In genomic region chr14:84403585-84403984, GRCh38 we compare ENCODE assay signal across 18 cellular contexts.
DNase-seq lines count a peak whose midpoint lies in the region; TF ChIP-seq lines count a peak whose summit lies in the region.
"Had no signal": no experiment of that assay in that cellular context is flagged by ENCODE, and none has a peak within 500 bp of the region (broad histone marks: within the 10 kb centered on the region; RNA-seq: fewer than 3 reads in every experiment).

No MANE protein-coding gene starts in this region.

- TF ChIP-seq CTCF in H9 (conservative IDR thresholded peaks at IDR 0.05) (no peak), coronary artery (IDR thresholded peaks at IDR 0.05) (no peak)

- H3K9me3 Mint-ChIP-seq in H9 = peaks cover 7 to 8% of the 10 kb centered on the region in 2 experiments; a peak in 4 of 5 replicates

- no peaks in the 10 kb centered on the region for H3K23me2 ChIP-seq in H9 (ENCODE audit: insufficient read length, low read depth, low read length, poor library complexity, severe bottlenecking)

- no peaks in the 10 kb centered on the region for H3K79me2 ChIP-seq in H9 (ENCODE audit: insufficient read depth, low read length)

- no peak overlapping the region for H3K4me3 Mint-ChIP-seq in H9

- peak overlapping the region in 2 of 3 experiments; percentile 25 to 38; a peak in 2 of 7 replicates for H3K27ac Mint-ChIP-seq in H9

- no peak overlapping the region for H3K18ac ChIP-seq in H9 (ENCODE audit: insufficient read length, low read depth, low read length)

- no peaks in the 10 kb centered on the region for H4K20me1 ChIP-seq in H9 (ENCODE audit: control insufficient read depth, insufficient read depth, insufficient read length)

- H3K79me1 ChIP-seq in H9 (ENCODE audit: insufficient read depth, low read depth, low read length, poor library complexity, severe bottlenecking) = no peaks in the 10 kb centered on the region

- H2AFZ ChIP-seq in H9 (ENCODE audit: low read length) = no peak overlapping the region

- H3K9me3 ChIP-seq in H9 (ENCODE audit: control insufficient read depth, low read depth, low read length) = no peaks in the 10 kb centered on the region
- H3K9me3 ChIP-seq: gastroesophageal sphincter, thoracic aorta had no signal

- no peaks in the 10 kb centered on the region; the same call in 1 of the 2 replicates for H3K27me3 ChIP-seq in H9 (ENCODE audit: insufficient read depth, low read length)
- H3K27me3 ChIP-seq: colonic mucosa, gastroesophageal sphincter had no signal

- H2BK20ac ChIP-seq in H9 (ENCODE audit: low read depth, low read length, poor library complexity, severe bottlenecking) = no peak overlapping the region

- no peak overlapping the region for H3K23ac ChIP-seq in H9 (ENCODE audit: insufficient read length, low read depth, low read length)

- DNase-seq in H9 (peak; percentile 37), NCI-H748 (lab: John Stamatoyannopoulos, UW; ENCODE audit: unreplicated experiment) (peak; percentile 95), iPS-NIHi7 (ENCODE audit: extremely low spot score) (peak; percentile 15), renal cortical epithelial cell (ENCODE audit: low read depth) (peak; percentile 91), NCI-H2171 (lab: John Stamatoyannopoulos, UW) (no peak), coronary artery (ENCODE audit: low spot score) (no peak), NAMALWA (ENCODE audit: low spot score) (no peak), amygdala (lab: John Stamatoyannopoulos, UW) (no peak)
- DNase-seq: activated CD4-positive, alpha-beta T cell treated with anti-CD3 and anti-CD28 coated beads for 4 hours; activated gamma-delta T cell; colonic mucosa; KG1; NCI-H1417 treated with DMSO at 0.1 percent for 48 hours; NCI-H446 had no signal

- H4K8ac ChIP-seq in H9 (replicated peaks; ENCODE audit: insufficient read length, low read depth, low read length) = no peak overlapping the region

- H4K91ac ChIP-seq in H9 (ENCODE audit: insufficient read length, low read depth, low read length) = no peak overlapping the region

- H3K4me3 ChIP-seq in coronary artery = no peak overlapping the region
- H3K4me3 ChIP-seq: colonic mucosa, gastroesophageal sphincter, skin epidermis, thoracic aorta had no signal

- peaks cover 16 to 18% of the 10 kb centered on the region in 2 experiments for H3K4me1 Mint-ChIP-seq in H9

- no peak overlapping the region for H4K5ac ChIP-seq in H9 (ENCODE audit: insufficient read length, low read depth, low read length)

- H2AK5ac ChIP-seq in H9 (ENCODE audit: insufficient read length, low read length) = no peak overlapping the region

- no peak overlapping the region for H2BK12ac ChIP-seq in H9 (ENCODE audit: insufficient read length, low read depth, low read length)

- no peak overlapping the region for H2BK5ac ChIP-seq in H9 (ENCODE audit: insufficient read length, low read length)

- H2BK120ac ChIP-seq in H9 (ENCODE audit: low read depth, low read length, poor library complexity, severe bottlenecking) = no peak overlapping the region

- no CpG with 5 or more reads among the region's 2 CpGs for WGBS in H9 (ENCODE audit: extremely low coverage, insufficient read length, low lambda C conversion rate)

- H3K4me1 ChIP-seq in H9 (ENCODE audit: insufficient read depth, low read length) = peaks cover 2% of the 10 kb centered on the region; the same call in 1 of the 2 replicates
- H3K4me1 ChIP-seq: colonic mucosa, gastroesophageal sphincter had no signal

- H3K4ac ChIP-seq in H9 (ENCODE audit: low read depth, low read length) = no peak overlapping the region

- H3K56ac ChIP-seq in H9 (ENCODE audit: insufficient read length, low read depth, low read length) = no peak overlapping the region

- no peaks in the 10 kb centered on the region for H3K27me3 Mint-ChIP-seq in H9 (ENCODE audit: low read depth)

- no peak overlapping the region for H3K27ac ChIP-seq in H9 (ENCODE audit: insufficient read length, low read depth, low read length)
- H3K27ac ChIP-seq in coronary artery = no peak overlapping the region
- H3K27ac ChIP-seq: colonic mucosa, gastroesophageal sphincter, HL-60, skin epidermis, thoracic aorta had no signal

- H3K9ac ChIP-seq in H9 (ENCODE audit: extremely low read depth, insufficient read length, low read length) = no peak overlapping the region

- H3K4me2 ChIP-seq in H9 (ENCODE audit: insufficient read depth, insufficient read length, low read length) = no peak overlapping the region

- no peak overlapping the region for H3K14ac ChIP-seq in H9 (ENCODE audit: insufficient read depth, low read length)

- H2BK15ac ChIP-seq in H9 (ENCODE audit: low read depth, low read length) = no peak overlapping the region

- H3K36me3 Mint-ChIP-seq in H9 (ENCODE audit: insufficient read depth in 1 of 3, low read depth in 3 of 3) = peaks cover 4 to 10% (median 6%) of the 10 kb centered on the region in 3 experiments; a peak in 6 of 7 replicates

- H3T11ph ChIP-seq in H9 (ENCODE audit: low read length) = no peak overlapping the region

Comparison
In these comparisons a context has a peak if more than half of its experiments do, and no peak if none do; other contexts are left out.
1. DNase-seq: peak in H9 (single experiment), NCI-H748 (single experiment), iPS-NIHi7 (single experiment) and renal cortical epithelial cell (single experiment); none in NCI-H2171 (single experiment), coronary artery (single experiment), NAMALWA (single experiment) and amygdala (0 of 56).